In the genomic region with DNA sequence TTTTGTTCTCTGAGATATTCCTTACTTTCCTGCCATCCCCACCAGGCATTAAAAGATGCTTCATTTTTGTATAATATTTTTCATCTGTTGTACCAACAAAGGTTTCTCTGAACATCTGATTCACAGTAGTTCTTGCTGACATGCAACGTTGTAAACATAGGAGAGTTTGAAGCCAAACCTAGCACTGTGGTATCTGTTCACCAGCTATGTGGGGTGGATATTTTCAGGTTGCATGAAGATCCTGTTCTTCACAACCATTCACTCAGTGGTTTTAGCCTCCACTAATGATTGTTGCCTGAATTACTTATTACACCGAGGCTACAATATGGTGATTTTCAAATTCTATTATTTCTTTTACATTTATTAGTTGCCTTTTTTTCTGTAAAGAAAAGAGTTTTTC, we compare ENCODE assay signal across 21 cellular contexts. TPM values are rescaled to one million over a fixed set of nuclear protein-coding genes. Genes with fewer than 3 reads are reported as not detected.
DNase-seq lines count a peak whose midpoint lies in the region; ATAC-seq and TF ChIP-seq lines count a peak whose summit lies in the region.
"Had no signal": no experiment of that assay in that cellular context is flagged by ENCODE, and none has a peak within 500 bp of the region (broad histone marks: within the 10 kb centered on the region; RNA-seq: fewer than 3 reads in every experiment).

No MANE protein-coding gene starts in this region.

- H3K9me3 ChIP-seq in right cardiac atrium (ENCODE audit: control insufficient read depth, low read length), result no peaks in the 10 kb centered on the region
- H3K9me3 ChIP-seq in psoas muscle, result no peaks in the 10 kb centered on the region
- H3K9me3 ChIP-seq: BE2C, BLaER1, Caco-2 had no signal

- peaks cover 4% of the 10 kb centered on the region for H3K4me1 ChIP-seq in right cardiac atrium (ENCODE audit: control insufficient read depth, insufficient read depth, low read length)
- H3K4me1 ChIP-seq in psoas muscle, result peaks cover 55% of the 10 kb centered on the region
- H3K4me1 ChIP-seq: Caco-2 had no signal

- DNase-seq in Right ventricle myocardium superior (no peak), left cardiac atrium (no peak), left ventricle myocardium superior (no peak), right cardiac atrium (no peak), psoas muscle (no peak), COLO829 (ENCODE audit: low spot score) (no peak), iPS-NIHi7 (ENCODE audit: extremely low spot score) (no peak)
- DNase-seq: 8988T; ACHN; BE2C; C1 segment of cervical spinal cord; Caco-2; Calu3; CD4-positive, alpha-beta memory T cell; CD4-positive, CD25-positive, alpha-beta regulatory T cell; CD8-positive, alpha-beta memory T cell; DMS79 treated with DMSO at 0.1 percent for 48 hours; GF-D8 had no signal

- 40% methylated on average over 2 of the region's 2 CpGs for WGBS in right cardiac atrium
- WGBS in psoas muscle, 3 donors, result 18 to 36% (median 36%) methylated on average over 2 of the region's 2 CpGs

- H3K27me3 ChIP-seq in right cardiac atrium (ENCODE audit: control insufficient read depth, insufficient read depth), result no peaks in the 10 kb centered on the region
- no peaks in the 10 kb centered on the region for H3K27me3 ChIP-seq in psoas muscle (ENCODE audit: insufficient read depth in 3 of 3, low read length in 2 of 3)
- H3K27me3 ChIP-seq: BE2C, BLaER1 had no signal

- H3K27ac ChIP-seq in right cardiac atrium (ENCODE audit: low read length) (no peak overlapping the region), psoas muscle (peak overlapping the region; percentile 82)
- H3K27ac ChIP-seq: BLaER1 had no signal

- intact Hi-C loops in Right ventricle myocardium superior (cut with DNase I) (no loop called here), left cardiac atrium (cut with DNase I) (no loop called here), left ventricle myocardium superior (cut with micrococcal nuclease) (no loop called here), right cardiac atrium (cut with DNase I) (no loop called here), psoas muscle (cut with DNase I) (loop anchor here (5.0 kb wide), 3 partner anchors 45 to 50 kb away; no protein-coding TSS in a partner anchor)

- no peak overlapping the region for H3K4me3 ChIP-seq in right cardiac atrium (ENCODE audit: low read length)
- H3K4me3 ChIP-seq in psoas muscle, result peak overlapping the region; percentile 46
- H3K4me3 ChIP-seq: BLaER1 had no signal

- ATAC-seq in Right ventricle myocardium superior (ENCODE audit: poor library complexity) (peak; percentile 65), left cardiac atrium (no peak), left ventricle myocardium superior (peak; percentile 78), right cardiac atrium (peak; percentile 43 to 64), psoas muscle (peak in 3 of 4 donors; percentile 62 to 76 (median 71)), GM19328 (IDR thresholded peaks at IDR 0.05; ENCODE audit: unreplicated experiment) (no peak)

- H3K36me3 ChIP-seq in psoas muscle (ENCODE audit: insufficient read depth in 1 of 2, low read depth in 1 of 2), result no peaks in the 10 kb centered on the region
- H3K36me3 ChIP-seq: BE2C, BLaER1 had no signal

- no peak for TF ChIP-seq CTCF in psoas muscle (IDR thresholded peaks at IDR 0.05)

RNA-seq across cellular contexts. Expression of a gene that starts 56.5 kb away (rescaled TPM):
- total RNA-seq in Right ventricle myocardium superior (20.4 TPM), left cardiac atrium (1 to 10 TPM; 7.2 to 8.5 TPM), left ventricle myocardium superior (20.2 TPM), right cardiac atrium (10 to 100 TPM; 15.7 to 38.2 (median 18.3) TPM), psoas muscle (10 to 100 TPM; 32.8 to 48.3 (median 37.4) TPM)
- polyA plus RNA-seq in right cardiac atrium (4.3 TPM), psoas muscle (10 to 100 TPM in 2 of 3 donors, 1 to 10 TPM in 1; 5.6 to 22.2 (median 12.8) TPM)
- total RNA-seq: Caco-2; CD4-positive, alpha-beta memory T cell; CD4-positive, CD25-positive, alpha-beta regulatory T cell; CD8-positive, alpha-beta memory T cell had no signal
- polyA plus RNA-seq: CD14-positive monocyte; CD4-positive, alpha-beta memory T cell; CD4-positive, CD25-positive, alpha-beta regulatory T cell; CD8-positive, alpha-beta memory T cell had no signal

Comparison
In these comparisons a context has a peak if more than half of its experiments do, and no peak if none do; other contexts are left out.
1. ATAC-seq: peak in Right ventricle myocardium superior (single experiment), left ventricle myocardium superior (single experiment), right cardiac atrium (2 of 2) and psoas muscle (3 of 4); none in left cardiac atrium (0 of 2) and GM19328 (single experiment).
2. intact Hi-C loops: an anchor here in psoas muscle (5.0 kb wide); none called in Right ventricle myocardium superior, left cardiac atrium, left ventricle myocardium superior and right cardiac atrium.